ENCODE assay signal across 25 cellular contexts in the genomic region with DNA sequence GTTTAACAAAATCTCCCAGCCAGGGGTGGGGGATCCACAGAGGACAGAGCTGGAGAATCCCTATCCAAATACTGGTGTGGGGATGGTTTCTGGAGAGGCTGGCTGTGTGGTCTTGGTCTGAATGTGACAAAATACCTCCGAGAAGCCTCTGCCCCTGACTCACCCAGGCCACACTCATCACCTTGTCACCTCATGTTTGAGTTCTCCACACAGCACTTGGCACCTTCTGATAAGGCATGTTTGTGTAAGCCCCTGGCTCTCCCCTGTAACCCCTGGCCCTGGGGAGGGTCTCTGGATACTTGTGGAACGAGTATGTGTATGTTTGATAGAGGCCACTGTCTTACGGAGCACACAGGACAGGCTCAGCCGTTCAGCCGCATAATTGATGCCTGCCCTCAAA. TPM values are rescaled to one million over a fixed set of nuclear protein-coding genes. Genes with fewer than 3 reads are reported as not detected.
DNase-seq lines count a peak whose midpoint lies in the region; ATAC-seq, FAIRE-seq and TF ChIP-seq lines count a peak whose summit lies in the region.
"Had no signal": no experiment of that assay in that cellular context is flagged by ENCODE, and none has a peak within 500 bp of the region (broad histone marks: within the 10 kb centered on the region; RNA-seq: fewer than 3 reads in every experiment).

No MANE protein-coding gene starts in this region.

- H3K4me3 Mint-ChIP-seq in osteocyte (ENCODE audit: unreplicated experiment), result no peak overlapping the region
- H3K4me3 Mint-ChIP-seq: CD4-positive, alpha-beta memory T cell; T-helper 2 cell treated with Interferon-gamma antibody and Interleukin-4, amounts not matched to agents 5 μg/mL and 100 μg/mL, for 36 hours had no signal

- H3K9me3 Mint-ChIP-seq in osteocyte (ENCODE audit: unreplicated experiment), result no peaks in the 10 kb centered on the region
- H3K9me3 Mint-ChIP-seq: T-helper 2 cell treated with Interferon-gamma antibody and Interleukin-4, amounts not matched to agents 5 μg/mL and 100 μg/mL, for 36 hours had no signal

- DNase-seq in GM03348 (ENCODE audit: low spot score), result peak; percentile 2
- peak; percentile 39 for DNase-seq in RCC 7860 (ENCODE audit: low spot score)
- DNase-seq in H1 (ENCODE audit: low read depth in 1 of 2, low spot score in 2 of 2), result no peak
- DNase-seq in osteocyte (ENCODE audit: extremely low spot score, unreplicated experiment), result no peak
- DNase-seq in NCI-H187 treated with DMSO at 0.1 percent for 48 hours (lab: John Stamatoyannopoulos, UW), result no peak
- no peak for DNase-seq in MG63
- DNase-seq in left colon, result no peak
- DNase-seq: activated CD8-positive, alpha-beta memory T cell treated with anti-CD3 and anti-CD28 coated beads, Interleukin-2, amount 50 U/mL, for 4 hours; CD4-positive, alpha-beta memory T cell; DMS53; foreskin melanocyte; GF-D8; islet precursor cell; Kasumi-1; NCI-H1105; NCI-H2081; stimulated activated CD4-positive, alpha-beta T cell treated with anti-CD3 and anti-CD28 coated beads, Interleukin-1b, Interleukin-23, amount 100 ng/mL, for 48 hours; stimulated activated naive CD4-positive, alpha-beta T cell; tibial artery; WERI-Rb-1 had no signal

- H2BK5ac ChIP-seq in H1 (ENCODE audit: low read depth, low read length), result no peak overlapping the region

- H4K91ac ChIP-seq in H1 (replicated peaks; ENCODE audit: insufficient read length, low read length), result no peak overlapping the region

- H3K36me3 ChIP-seq in H1 (ENCODE audit: control insufficient read depth in 2 of 4, insufficient read depth in 4 of 4, low read length in 3 of 4) (no peaks in the 10 kb centered on the region; a peak in 1 of 8 replicates), MG63 (peaks cover 15% of the 10 kb centered on the region)

- H3K9me3 ChIP-seq in H1 (ENCODE audit: insufficient read depth in 2 of 2, low read depth in 1 of 2, low read length in 1 of 2), result no peaks in the 10 kb centered on the region
- H3K9me3 ChIP-seq in MG63, result no peaks in the 10 kb centered on the region
- H3K9me3 ChIP-seq: tibial artery had no signal

- POLR2A ChIA-PET in H1 (lab: Charles Lee; ENCODE audit: partially characterized antibody), result no interaction called here

- no peak for FAIRE-seq in RCC 7860 (lab: Jason Lieb, UNC)
- no peak for FAIRE-seq in H1 (lab: Jason Lieb, UNC)

- no peak overlapping the region for H3K18ac ChIP-seq in H1 (ENCODE audit: extremely low read depth, low read length)

- no peaks in the 10 kb centered on the region for H3K27me3 Mint-ChIP-seq in osteocyte (ENCODE audit: unreplicated experiment)
- H3K27me3 Mint-ChIP-seq: CD4-positive, alpha-beta memory T cell had no signal

- H3K23ac ChIP-seq in H1 (ENCODE audit: insufficient read length), result peak overlapping the region; percentile 59

- no peak overlapping the region for H3K4me2 ChIP-seq in H1 (ENCODE audit: insufficient read depth in 1 of 2, low read depth in 2 of 2, low read length in 2 of 2)

- intact Hi-C loops in left colon (cut with DNase I, micrococcal nuclease), result no loop called here

- H3K56ac ChIP-seq in H1 (replicated peaks; ENCODE audit: insufficient read length, low read depth, low read length), result no peak overlapping the region

- H2BK120ac ChIP-seq in H1 (replicated peaks; ENCODE audit: low read depth, low read length), result no peak overlapping the region

- H2AK5ac ChIP-seq in H1 (ENCODE audit: low read depth, low read length), result no peak overlapping the region

- H4K5ac ChIP-seq in H1 (ENCODE audit: insufficient read length, low read depth, low read length), result no peak overlapping the region

- H3K14ac ChIP-seq in H1 (ENCODE audit: insufficient read length), result no peak overlapping the region

- no peak overlapping the region for H2BK20ac ChIP-seq in H1 (ENCODE audit: low read length)

- H4K20me1 ChIP-seq in H1 (replicated peaks in 1 of 2; ENCODE audit: control insufficient read depth in 1 of 2, insufficient read depth in 2 of 2, low read length in 2 of 2), result peaks cover 5 to 18% of the 10 kb centered on the region in 2 experiments

- H3K4me1 Mint-ChIP-seq in osteocyte (ENCODE audit: unreplicated experiment), result peaks cover 47% of the 10 kb centered on the region

- WGBS in H1 (ENCODE audit: extremely low coverage in 1 of 2, insufficient coverage in 1 of 2, insufficient read length in 1 of 2, insufficient replicate concordance in 2 of 2, low coverage in 1 of 2, low lambda C conversion rate in 2 of 2, missing lambda C conversion rate in 1 of 2), 2 experiments, result 92% methylated on average over 5 of the region's 5 CpGs; no CpG with 5 or more reads in 1 of the 2 experiments

- peak overlapping the region; percentile 34 for H3K27ac Mint-ChIP-seq in osteocyte (ENCODE audit: unreplicated experiment)
- H3K27ac Mint-ChIP-seq: T-helper 2 cell treated with Interferon-gamma antibody and Interleukin-4, amounts not matched to agents 5 μg/mL and 100 μg/mL, for 36 hours had no signal

- no peak overlapping the region for H3K27ac ChIP-seq in H1 (ENCODE audit: low read depth, low read length)
- H3K27ac ChIP-seq: tibial artery, WERI-Rb-1 had no signal

- peak overlapping the region; percentile 25; the same call in 1 of the 2 replicates for H4K8ac ChIP-seq in H1 (ENCODE audit: extremely low read depth, insufficient read depth, low read length)

- peaks cover 0 to 32% of the 10 kb centered on the region in 2 experiments; a peak in 1 of 4 replicates for H3K79me2 ChIP-seq in H1 (ENCODE audit: control insufficient read depth in 1 of 2, insufficient read depth in 2 of 2, low read length in 2 of 2)

- H2BK15ac ChIP-seq in H1 (ENCODE audit: low read length), result no peak overlapping the region

- TF ChIP-seq POLR2A in H1 (IDR thresholded peaks at IDR 0.05; ENCODE audit: control extremely low read depth in 1 of 2, low read depth in 2 of 2, low read length in 2 of 2), result no peak

- no peak overlapping the region for H2BK12ac ChIP-seq in H1 (ENCODE audit: low read depth, low read length)

- CTCF ChIA-PET in H1 (lab: Charles Lee; ENCODE audit: partially characterized antibody), result interaction anchor here (0.6 to 1.7 kb wide), 4 partner anchors 10 to 501 kb away, joined by 3 to 6 read pairs (median 4); no protein-coding TSS in a partner anchor

- H3K9ac ChIP-seq in H1 (replicated peaks in 1 of 4; ENCODE audit: extremely low read depth in 1 of 4, low read depth in 3 of 4, low read length in 3 of 4), result no peak overlapping the region

- TF ChIP-seq EP300 in H1 (IDR thresholded peaks at IDR 0.05; ENCODE audit: borderline replicate concordance in 1 of 2, low read depth in 2 of 2, low read length in 2 of 2), result no peak

- H3K27me3 ChIP-seq in H1 (replicated peaks in 1 of 4; ENCODE audit: control insufficient read depth in 3 of 4, extremely low read depth in 1 of 4, insufficient read depth in 3 of 4, low read length in 3 of 4), result no peaks in the 10 kb centered on the region; a peak in 1 of 7 replicates
- H3K27me3 ChIP-seq in MG63, result no peaks in the 10 kb centered on the region
- H3K27me3 ChIP-seq: tibial artery had no signal

- TF ChIP-seq RAD21 in H1 (IDR thresholded peaks at IDR 0.05 in 1 of 2, conservative IDR thresholded peaks at IDR 0.05 in 1 of 2; ENCODE audit: low read depth in 2 of 2, low read length in 2 of 2), result no peak

- no peak overlapping the region for H3K4me3 ChIP-seq in H1 (ENCODE audit: extremely low read depth in 1 of 4, insufficient read depth in 2 of 4, low read depth in 3 of 4, low read length in 4 of 4)
- H3K4me3 ChIP-seq in MG63, result no peak overlapping the region
- H3K4me3 ChIP-seq: lung, tibial artery had no signal

- no peak overlapping the region for H3K4ac ChIP-seq in H1 (replicated peaks; ENCODE audit: insufficient read length, low read depth, low read length)

- ATAC-seq in GM18511 (IDR thresholded peaks at IDR 0.05; ENCODE audit: unreplicated experiment) (no peak), left colon (no peak)
- ATAC-seq: Panc1 had no signal

- H3K4me1 ChIP-seq in H1 (replicated peaks in 1 of 4; ENCODE audit: control insufficient read depth in 3 of 4, insufficient read depth in 4 of 4, low read length in 3 of 4), result peaks cover 0 to 3% (median 1%) of the 10 kb centered on the region in 4 experiments; a peak in 3 of 7 replicates

- peaks cover 22% of the 10 kb centered on the region for H3K79me1 ChIP-seq in H1 (ENCODE audit: low read depth, low read length)

- no peaks in the 10 kb centered on the region for H3K36me3 Mint-ChIP-seq in osteocyte (ENCODE audit: unreplicated experiment)

- H2AFZ ChIP-seq in H1 (ENCODE audit: low read length), result no peak overlapping the region

- TF ChIP-seq CTCF in H1 (IDR thresholded peaks at IDR 0.05; ENCODE audit: control extremely low read depth in 1 of 3, insufficient read depth in 1 of 3, low read depth in 1 of 3, low read length in 3 of 3), result no peak
- no peak for TF ChIP-seq CTCF in osteocyte (IDR thresholded peaks at IDR 0.05)

- H3K23me2 ChIP-seq in H1 (ENCODE audit: low read depth, low read length), result no peaks in the 10 kb centered on the region

RNA-seq across cellular contexts. Expression of a gene that starts 14.7 kb away (rescaled TPM):
- 172 and 179 TPM in 2 replicates for total RNA-seq in H1 (2021; fragmentation: NEBNext Ultra II Directional; extraction: Animal tissue kit (Norgen Biotek cat#: 25700))
- 405 and 439 TPM in 2 replicates for polyA plus RNA-seq in H1 (2011; rRNA removed)
- polyA plus RNA-seq in H1 (2011; cell fraction: cytosol; rRNA removed), result 162 TPM
- 283 TPM for polyA plus RNA-seq in H1 (2011; cell fraction: nucleus; rRNA removed)
- polyA plus RNA-seq in H1 (2012, experiment 1 of 2), result 145 to 221 TPM (median 207 TPM) in 4 replicates
- polyA plus RNA-seq in H1 (2012, experiment 2 of 2), result 342 TPM
- polyA plus RNA-seq in H1 (2013, experiment 1 of 2), result 342 TPM
- polyA plus RNA-seq in H1 (2013, experiment 2 of 2), result 367 TPM
- polyA minus RNA-seq in H1 (2011; rRNA and poly(A)+ RNA removed), result 119 and 162 TPM in 2 replicates
- polyA minus RNA-seq in H1 (2011; cell fraction: cytosol; rRNA and poly(A)+ RNA removed), result 154 TPM
- polyA minus RNA-seq in H1 (2011; cell fraction: nucleus; rRNA and poly(A)+ RNA removed), result 83.2 TPM
- total RNA-seq in osteocyte (136 and 139 TPM in 2 replicates), left colon (100 to 1,000 TPM; 119 to 161 TPM)
- 143 and 165 TPM in 2 replicates for total RNA-seq in MG63 (2014; rRNA removed; shearing (Covaris generic); ENCODE audit: low replicate concordance)

RNA-seq across cellular contexts. Expression of a gene that starts 25.9 kb away (rescaled TPM):
- total RNA-seq in H1 (2021; fragmentation: NEBNext Ultra II Directional; extraction: Animal tissue kit (Norgen Biotek cat#: 25700)), result 62.6 and 62.9 TPM in 2 replicates
- polyA plus RNA-seq in H1 (2011; rRNA removed), result 51.7 and 64.3 TPM in 2 replicates
- 47.3 TPM for polyA plus RNA-seq in H1 (2011; cell fraction: cytosol; rRNA removed)
- polyA plus RNA-seq in H1 (2011; cell fraction: nucleus; rRNA removed), result 42.9 TPM
- polyA plus RNA-seq in H1 (2012, experiment 1 of 2), result 50.1 to 59.1 TPM (median 56.6 TPM) in 4 replicates
- 62.1 TPM for polyA plus RNA-seq in H1 (2012, experiment 2 of 2)
- 29.4 TPM for polyA plus RNA-seq in H1 (2013, experiment 1 of 2)
- 31.6 TPM for polyA plus RNA-seq in H1 (2013, experiment 2 of 2)
- polyA minus RNA-seq in H1 (2011; rRNA and poly(A)+ RNA removed), result 52.8 and 55.7 TPM in 2 replicates
- 23.5 TPM for polyA minus RNA-seq in H1 (2011; cell fraction: cytosol; rRNA and poly(A)+ RNA removed)
- 28.5 TPM for polyA minus RNA-seq in H1 (2011; cell fraction: nucleus; rRNA and poly(A)+ RNA removed)
- total RNA-seq in osteocyte (80.0 and 84.6 TPM in 2 replicates), left colon (100 to 1,000 TPM; 122 to 123 TPM)
- total RNA-seq in MG63 (2014; rRNA removed; shearing (Covaris generic); ENCODE audit: low replicate concordance), result 133 and 164 TPM in 2 replicates

RNA-seq across cellular contexts. Expression of a gene that starts 27.8 kb away (rescaled TPM):
- total RNA-seq in H1 (2021; fragmentation: NEBNext Ultra II Directional; extraction: Animal tissue kit (Norgen Biotek cat#: 25700)), result 151 and 161 TPM in 2 replicates
- polyA plus RNA-seq in H1 (2011; rRNA removed), result 740 and 777 TPM in 2 replicates
- polyA plus RNA-seq in H1 (2011; cell fraction: cytosol; rRNA removed), result 516 TPM
- polyA plus RNA-seq in H1 (2011; cell fraction: nucleus; rRNA removed), result 409 TPM
- polyA plus RNA-seq in H1 (2012, experiment 1 of 2), result 92.3 to 278 TPM (median 228 TPM) in 4 replicates
- 239 TPM for polyA plus RNA-seq in H1 (2012, experiment 2 of 2)
- polyA plus RNA-seq in H1 (2013, experiment 1 of 2), result 244 TPM
- 241 TPM for polyA plus RNA-seq in H1 (2013, experiment 2 of 2)
- 37.4 and 68.2 TPM in 2 replicates for polyA minus RNA-seq in H1 (2011; rRNA and poly(A)+ RNA removed)
- polyA minus RNA-seq in H1 (2011; cell fraction: cytosol; rRNA and poly(A)+ RNA removed), result 113 TPM
- 93.4 TPM for polyA minus RNA-seq in H1 (2011; cell fraction: nucleus; rRNA and poly(A)+ RNA removed)
- total RNA-seq in osteocyte (149 and 158 TPM in 2 replicates), left colon (100 to 1,000 TPM; 228 to 299 TPM)
- 487 and 678 TPM in 2 replicates for total RNA-seq in MG63 (2014; rRNA removed; shearing (Covaris generic); ENCODE audit: low replicate concordance)

RNA-seq across cellular contexts. Expression of a gene that starts 38.8 kb away (rescaled TPM):
- not detected in 2 replicates for total RNA-seq in H1 (2021; fragmentation: NEBNext Ultra II Directional; extraction: Animal tissue kit (Norgen Biotek cat#: 25700))
- polyA plus RNA-seq in H1 (2011; rRNA removed), result not detected in 2 replicates
- polyA plus RNA-seq in H1 (2011; cell fraction: cytosol; rRNA removed), result not detected
- not detected for polyA plus RNA-seq in H1 (2011; cell fraction: nucleus; rRNA removed)
- polyA plus RNA-seq in H1 (2012, experiment 1 of 2), result not detected in 4 replicates
- not detected for polyA plus RNA-seq in H1 (2012, experiment 2 of 2)
- polyA plus RNA-seq in H1 (2013, experiment 1 of 2), result 0.04 TPM
- polyA plus RNA-seq in H1 (2013, experiment 2 of 2), result 0.09 TPM
- not detected in 2 replicates for polyA minus RNA-seq in H1 (2011; rRNA and poly(A)+ RNA removed)
- polyA minus RNA-seq in H1 (2011; cell fraction: cytosol; rRNA and poly(A)+ RNA removed), result not detected
- not detected for polyA minus RNA-seq in H1 (2011; cell fraction: nucleus; rRNA and poly(A)+ RNA removed)
- total RNA-seq in osteocyte (not detected in 2 replicates), left colon (under 1 TPM; 0.15 to 0.36 TPM)
- total RNA-seq in MG63 (2014; rRNA removed; shearing (Covaris generic); ENCODE audit: low replicate concordance), result not detected in 2 replicates
- total RNA-seq: cardiac septum; CD4-positive, alpha-beta memory T cell had no signal

RNA-seq across cellular contexts. Expression of a gene that starts 48.1 kb away (rescaled TPM):
- 65.6 and 68.3 TPM in 2 replicates for total RNA-seq in H1 (2021; fragmentation: NEBNext Ultra II Directional; extraction: Animal tissue kit (Norgen Biotek cat#: 25700))
- 72.0 and 100 TPM in 2 replicates for polyA plus RNA-seq in H1 (2011; rRNA removed)
- 73.9 TPM for polyA plus RNA-seq in H1 (2011; cell fraction: cytosol; rRNA removed)
- polyA plus RNA-seq in H1 (2011; cell fraction: nucleus; rRNA removed), result 71.2 TPM
- 54.1 to 70.0 TPM (median 66.3 TPM) in 4 replicates for polyA plus RNA-seq in H1 (2012, experiment 1 of 2)
- 58.6 TPM for polyA plus RNA-seq in H1 (2012, experiment 2 of 2)
- 52.3 TPM for polyA plus RNA-seq in H1 (2013, experiment 1 of 2)
- polyA plus RNA-seq in H1 (2013, experiment 2 of 2), result 54.4 TPM
- polyA minus RNA-seq in H1 (2011; rRNA and poly(A)+ RNA removed), result 17.8 and 21.8 TPM in 2 replicates
- 52.3 TPM for polyA minus RNA-seq in H1 (2011; cell fraction: cytosol; rRNA and poly(A)+ RNA removed)
- polyA minus RNA-seq in H1 (2011; cell fraction: nucleus; rRNA and poly(A)+ RNA removed), result 27.4 TPM
- total RNA-seq in osteocyte (89.0 and 90.3 TPM in 2 replicates), left colon (100 to 1,000 TPM; 310 to 395 TPM)
- total RNA-seq in MG63 (2014; rRNA removed; shearing (Covaris generic); ENCODE audit: low replicate concordance), result 111 and 196 TPM in 2 replicates

Comparison
In these comparisons a context has a peak if more than half of its experiments do, and no peak if none do; other contexts are left out.
1. DNase-seq: peak in GM03348 (single experiment) and RCC 7860 (single experiment); none in H1 (0 of 2), osteocyte (single experiment), NCI-H187 treated with DMSO at 0.1 percent for 48 hours (single experiment), MG63 (single experiment) and left colon (0 of 2).